Comparison of ENCODE assay signal across 11 cellular contexts in the genomic region with DNA sequence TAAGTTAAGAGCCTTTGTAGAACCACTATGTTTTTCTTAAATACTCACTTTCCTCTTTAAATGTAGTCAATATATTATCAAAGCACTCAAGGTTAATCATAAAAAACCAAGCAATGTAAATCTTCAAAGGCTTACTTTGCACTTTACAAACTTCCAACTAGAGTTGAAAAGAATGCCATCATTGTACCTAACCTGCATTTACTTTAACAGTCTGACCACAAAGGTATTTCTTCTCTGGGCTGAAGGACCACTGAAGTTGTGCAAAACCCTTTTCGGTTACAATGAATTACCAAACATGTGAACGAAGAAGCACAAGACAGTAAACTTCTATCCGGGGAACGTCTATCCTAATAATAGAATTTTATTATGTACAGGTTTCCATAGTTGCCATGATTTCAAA. TPM values are rescaled to one million over a fixed set of nuclear protein-coding genes. Genes with fewer than 3 reads are reported as not detected.
DNase-seq lines count a peak whose midpoint lies in the region; FAIRE-seq and TF ChIP-seq lines count a peak whose summit lies in the region.
"Had no signal": no experiment of that assay in that cellular context is flagged by ENCODE, and none has a peak within 500 bp of the region (broad histone marks: within the 10 kb centered on the region; RNA-seq: fewer than 3 reads in every experiment).

No MANE protein-coding gene starts in this region.

- H3K36me3 ChIP-seq in ascending aorta = no peaks in the 10 kb centered on the region
- H3K36me3 ChIP-seq in mesendoderm (ENCODE audit: control insufficient read depth, insufficient read depth, low read length) = no peaks in the 10 kb centered on the region

- no peak overlapping the region for H3K56ac ChIP-seq in mesendoderm (ENCODE audit: low read length)

- intact Hi-C loops in ascending aorta (cut with DNase I) = loop anchor here (5.0 kb wide), 1 partner anchor 62 kb away; no protein-coding TSS in a partner anchor

- H3K27ac ChIP-seq in HL-60 (replicated peaks) (peak overlapping the region; percentile 93), ascending aorta (peak overlapping the region in 1 of 2 donors; percentile 31), mesendoderm (ENCODE audit: low read depth, low read length) (no peak overlapping the region)

- WGBS in mesendoderm (ENCODE audit: extremely low coverage, insufficient coverage, low lambda C conversion rate) = no CpG with 5 or more reads among the region's 4 CpGs

- no peaks in the 10 kb centered on the region for H3K9me3 ChIP-seq in ascending aorta

- H3K4me3 ChIP-seq in HL-60 (replicated peaks; ENCODE audit: insufficient read depth, low read length) = peak overlapping the region; percentile 66
- peak overlapping the region; percentile 90 to 91 for H3K4me3 ChIP-seq in ascending aorta
- H3K4me3 ChIP-seq in mesendoderm (ENCODE audit: low read length) = no peak overlapping the region

- no peak overlapping the region for H4K8ac ChIP-seq in mesendoderm (ENCODE audit: low read depth, low read length)

- peaks cover 66% of the 10 kb centered on the region for H3K79me2 ChIP-seq in mesendoderm (ENCODE audit: control insufficient read depth, insufficient read depth, low read length)

- peaks cover 2% of the 10 kb centered on the region for H3K79me1 ChIP-seq in mesendoderm (ENCODE audit: low read length)

- H3K4me2 ChIP-seq in mesendoderm (ENCODE audit: low read length) = no peak overlapping the region

- no peaks in the 10 kb centered on the region for H3K27me3 ChIP-seq in HL-60 (ENCODE audit: insufficient read depth, poor library complexity, severe bottlenecking)
- no peaks in the 10 kb centered on the region for H3K27me3 ChIP-seq in ascending aorta
- H3K27me3 ChIP-seq in mesendoderm (ENCODE audit: insufficient read depth, low read length, poor library complexity) = no peaks in the 10 kb centered on the region

- no peak overlapping the region for H2BK15ac ChIP-seq in mesendoderm (replicated peaks; ENCODE audit: low read depth)

- no peak overlapping the region for H2BK5ac ChIP-seq in mesendoderm (ENCODE audit: low read length)

- no peak overlapping the region for H3K18ac ChIP-seq in mesendoderm (ENCODE audit: low read length)

- peak; percentile 9 for FAIRE-seq in A204.1 (lab: Jason Lieb, UNC)
- FAIRE-seq: RCC 7860 had no signal

- no peak for TF ChIP-seq CTCF in HL-60 (IDR thresholded peaks at IDR 0.05; ENCODE audit: insufficient read depth, low read length)
- TF ChIP-seq CTCF in ascending aorta (IDR thresholded peaks at IDR 0.05) = no peak

- peak in 1 of 2 experiments; percentile 70 for DNase-seq in HL-60 (ENCODE audit: low read depth in 1 of 2, low spot score in 1 of 2)
- DNase-seq in ascending aorta (ENCODE audit: low spot score in 2 of 2) = no peak
- no peak for DNase-seq in mesendoderm
- DNase-seq in NCI-H510A treated with DMSO at 0.1 percent for 48 hours (lab: John Stamatoyannopoulos, UW) = no peak
- DNase-seq in G401 (ENCODE audit: low spot score) = no peak
- DNase-seq in amniotic stem cell (lab: John Stamatoyannopoulos, UW) = no peak
- DNase-seq in kidney tubule cell (ENCODE audit: low spot score) = no peak
- DNase-seq: activated naive CD4-positive, alpha-beta T cell treated with anti-CD3 and anti-CD28 coated beads, Interleukin-2, amount 10 ng/mL, durations not matched to agents 7 days and 5 days; DMS53 had no signal

- H2AK5ac ChIP-seq in mesendoderm (ENCODE audit: low read length) = no peak overlapping the region

- H3K4me1 ChIP-seq in ascending aorta (peaks cover 4 to 38% of the 10 kb centered on the region in 2 donors), mesendoderm (ENCODE audit: control insufficient read depth, low read depth, low read length) (no peaks in the 10 kb centered on the region)

- H3K23ac ChIP-seq in mesendoderm (ENCODE audit: low read length) = no peak overlapping the region

- in situ Hi-C loops in G401 (cut with HindIII; ENCODE audit: low sequenced_read_pairs) = no loop called here

- peak overlapping the region; percentile 5 for H3K9ac ChIP-seq in mesendoderm (ENCODE audit: low read length)

- no peak overlapping the region for H2BK120ac ChIP-seq in mesendoderm (ENCODE audit: low read depth, low read length)

- H3K4ac ChIP-seq in mesendoderm (ENCODE audit: low read depth, low read length) = no peak overlapping the region

- H4K5ac ChIP-seq in mesendoderm (ENCODE audit: low read length) = no peak overlapping the region

RNA-seq across cellular contexts. Expression of a gene that starts 3.0 kb away (rescaled TPM):
- total RNA-seq in ascending aorta = 10.6 TPM
- 33.4 TPM for polyA plus RNA-seq in mesendoderm (2013, experiment 1 of 2)
- 33.4 TPM for polyA plus RNA-seq in mesendoderm (2013, experiment 2 of 2)
- 37.7 and 47.2 TPM in 2 replicates for total RNA-seq in G401 (2014; rRNA removed; shearing (Covaris generic))
